ENCODE assay signal across 1 cellular context in genomic region chr19:48637948-48638830, GRCh38.
TF ChIP-seq lines count a peak whose summit lies in the region.

No MANE protein-coding gene starts in this region.

TF ChIP-seq in GM12878, 131 proteins besides CTCF, POLR2A, EP300 and RAD21 (continues in another document):
- 0 out of 2 replicates have a peak, but pooled peaks have one; percentile 47 for TF ChIP-seq ZNF207 (IDR thresholded peaks at IDR 0.05; ENCODE audit: borderline replicate concordance)
- no peak for TF ChIP-seq MEF2B (IDR thresholded peaks at IDR 0.05; ENCODE audit: partially characterized antibody, poor library complexity, severe bottlenecking)
- no peak for TF ChIP-seq BRCA1 (IDR thresholded peaks at IDR 0.05; ENCODE audit: low read depth, low read length)
- no peak for TF ChIP-seq GATAD2B (conservative IDR thresholded peaks at IDR 0.05; ENCODE audit: low read depth)
- 0 out of 2 replicates have a peak, but pooled peaks have one; percentile 8 for TF ChIP-seq MXI1 (IDR thresholded peaks at IDR 0.05; ENCODE audit: low read depth, low read length)
- no peak for TF ChIP-seq ZNF24 (IDR thresholded peaks at IDR 0.05)
- no peak for TF ChIP-seq ZNF592 (IDR thresholded peaks at IDR 0.05)
- TF ChIP-seq SUZ12 (IDR thresholded peaks at IDR 0.05; ENCODE audit: unreplicated experiment) = no peak
- peak; percentile 35 for TF ChIP-seq NBN (IDR thresholded peaks at IDR 0.05)
- no peak; the same call in 1 of the 2 replicates for TF ChIP-seq CREM (IDR thresholded peaks at IDR 0.05; ENCODE audit: low read depth)
- TF ChIP-seq SMARCA5 (IDR thresholded peaks at IDR 0.05) = 0 out of 2 replicates have a peak, but pooled peaks have one; percentile 22
- no peak for TF ChIP-seq REST (IDR thresholded peaks at IDR 0.05; ENCODE audit: low read depth, low read length)
- TF ChIP-seq KDM1A (IDR thresholded peaks at IDR 0.05; ENCODE audit: borderline replicate concordance) = no peak
- no peak for TF ChIP-seq STAT3 (IDR thresholded peaks at IDR 0.05; ENCODE audit: low read depth, low read length)
- no peak for TF ChIP-seq CHD4 (IDR thresholded peaks at IDR 0.05)
- no peak for TF ChIP-seq TCF3 (IDR thresholded peaks at IDR 0.05; ENCODE audit: borderline replicate concordance, insufficient read depth, low read depth, low read length)
- TF ChIP-seq SMAD5 (IDR thresholded peaks at IDR 0.05; ENCODE audit: low read depth) = no peak; the same call in 1 of the 2 replicates
- TF ChIP-seq RAD51 (IDR thresholded peaks at IDR 0.05) = peak; percentile 19; the same call in 1 of the 2 replicates
- TF ChIP-seq MYB (IDR thresholded peaks at IDR 0.05; ENCODE audit: borderline replicate concordance, low read depth, low read length) = no peak
- no peak for TF ChIP-seq SMC3 (IDR thresholded peaks at IDR 0.05; ENCODE audit: borderline replicate concordance, low read length)
- peak; percentile 96 for TF ChIP-seq JUND (IDR thresholded peaks at IDR 0.05; ENCODE audit: low read depth, low read length)
- no peak for TF ChIP-seq IRF4 (IDR thresholded peaks at IDR 0.05; ENCODE audit: low read depth, low read length)
- TF ChIP-seq ZBTB40 (IDR thresholded peaks at IDR 0.05; ENCODE audit: borderline replicate concordance) = peak; percentile 65; the same call in 1 of the 2 replicates
- no peak for TF ChIP-seq ZBTB11 (CRISPR knock-in tag; IDR thresholded peaks at IDR 0.05)
- TF ChIP-seq CUX1 (IDR thresholded peaks at IDR 0.05; ENCODE audit: insufficient replicate concordance, low read depth, low read length) = no peak
- no peak; the same call in 1 of the 2 replicates for TF ChIP-seq MTA3 (IDR thresholded peaks at IDR 0.05; ENCODE audit: borderline replicate concordance, low read length)
- TF ChIP-seq EGR1 (IDR thresholded peaks at IDR 0.05; ENCODE audit: borderline replicate concordance in 1 of 2, low read depth in 2 of 2, low read length in 2 of 2) = peak in 1 of 2 experiments; percentile 14; a peak in 1 of 3 replicates
- TF ChIP-seq CREB1 (IDR thresholded peaks at IDR 0.05; ENCODE audit: low read depth) = 0 out of 2 replicates have a peak, but pooled peaks have one; percentile 12
- TF ChIP-seq ELK1 (IDR thresholded peaks at IDR 0.05; ENCODE audit: low read depth, low read length) = no peak
- TF ChIP-seq IKZF1 (conservative IDR thresholded peaks at IDR 0.05) = peak; percentile 60; the same call in 1 of the 2 replicates
- no peak for TF ChIP-seq ETV6 (conservative IDR thresholded peaks at IDR 0.05 in 1 of 2, IDR thresholded peaks at IDR 0.05 in 1 of 2; ENCODE audit: borderline replicate concordance in 1 of 2, low read depth in 1 of 2)
- no peak for TF ChIP-seq ESRRA (IDR thresholded peaks at IDR 0.05; ENCODE audit: low read length)
- TF ChIP-seq SREBF1 (IDR thresholded peaks at IDR 0.05; ENCODE audit: low read length) = peak; percentile 96
- no peak for TF ChIP-seq CHD2 (IDR thresholded peaks at IDR 0.05; ENCODE audit: borderline replicate concordance, low read depth, low read length)
- TF ChIP-seq CBX5 (IDR thresholded peaks at IDR 0.05; ENCODE audit: low read depth) = no peak
- TF ChIP-seq HDGF (IDR thresholded peaks at IDR 0.05) = peak; percentile 93
- TF ChIP-seq LARP7 (IDR thresholded peaks at IDR 0.05) = no peak
